Comparison of ENCODE assay signal across 26 cellular contexts in genomic region chr2:95009009-95009760, GRCh38. TPM values are rescaled to one million over a fixed set of nuclear protein-coding genes. Genes with fewer than 3 reads are reported as not detected.
"Had no signal": no experiment of that assay in that cellular context is flagged by ENCODE, and none has a peak within 500 bp of the region (broad histone marks: within the 10 kb centered on the region; RNA-seq: fewer than 3 reads in every experiment).

No MANE protein-coding gene starts in this region.

- H3K4me3 Mint-ChIP-seq: activated CD8-positive, alpha-beta T cell treated with anti-CD3 and anti-CD28 coated beads for 36 hours; activated naive CD8-positive, alpha-beta T cell treated with anti-CD3 and anti-CD28 coated beads, Interleukin-2, amount 10 ng/mL, durations not matched to agents 7 days and 5 days; activated T-cell treated with anti-CD3 and anti-CD28 coated beads, Interleukin-2, amount 50 U/mL, for 72 hours; T-helper 1 cell treated with Interleukin-12 subunit alpha and Interleukin-12 subunit beta and Interleukin-4 antibody, amounts not matched to agents 30 μg/mL and 1 μg/mL, for 36 hours had no signal

- ATAC-seq: activated CD4-positive, CD25-positive, alpha-beta regulatory T cell treated with anti-CD3 and anti-CD28 coated beads, Interleukin-2, amount 50 U/mL, for 24 hours; activated CD8-positive, alpha-beta T cell treated with anti-CD3 and anti-CD28 coated beads for 36 hours; activated T-cell treated with anti-CD3 and anti-CD28 coated beads, Interleukin-2, amount 50 U/mL, for 72 hours had no signal

- H3K9me3 ChIP-seq: adrenal gland, breast epithelium, Peyer's patch had no signal

- H3K27ac Mint-ChIP-seq: activated CD8-positive, alpha-beta T cell treated with anti-CD3 and anti-CD28 coated beads for 36 hours; activated naive CD8-positive, alpha-beta T cell treated with anti-CD3 and anti-CD28 coated beads, Interleukin-2, amount 10 ng/mL, durations not matched to agents 7 days and 5 days; activated T-cell treated with anti-CD3 and anti-CD28 coated beads, Interleukin-2, amount 50 U/mL, for 72 hours; activated T-helper 2 cell treated with anti-CD3 and anti-CD28 coated beads, Interferon-gamma antibody, Interleukin-2, Interleukin-4, amounts not matched to agents 10 μg/mL and 5 μg/mL and 100 μg/mL, durations not matched to agents 14 hours and 24 hours and 36 hours; T-helper 1 cell treated with Interleukin-12 subunit alpha and Interleukin-12 subunit beta and Interleukin-4 antibody, amounts not matched to agents 30 μg/mL and 1 μg/mL, for 36 hours had no signal

- H3K36me3 ChIP-seq: adrenal gland, breast epithelium, Peyer's patch had no signal

- H3K9me3 Mint-ChIP-seq: activated CD8-positive, alpha-beta T cell treated with anti-CD3 and anti-CD28 coated beads for 36 hours; activated naive CD8-positive, alpha-beta T cell treated with anti-CD3 and anti-CD28 coated beads, Interleukin-2, amount 10 ng/mL, durations not matched to agents 7 days and 5 days; activated T-cell treated with anti-CD3 and anti-CD28 coated beads, Interleukin-2, amount 50 U/mL, for 72 hours; activated T-helper 2 cell treated with anti-CD3 and anti-CD28 coated beads, Interferon-gamma antibody, Interleukin-2, Interleukin-4, amounts not matched to agents 10 μg/mL and 5 μg/mL and 100 μg/mL, durations not matched to agents 14 hours and 24 hours and 36 hours; T-helper 1 cell treated with Interleukin-12 subunit alpha and Interleukin-12 subunit beta and Interleukin-4 antibody, amounts not matched to agents 30 μg/mL and 1 μg/mL, for 36 hours had no signal

- H3K4me1 ChIP-seq: adrenal gland, breast epithelium, Peyer's patch had no signal

- H3K4me3 ChIP-seq: adrenal gland, breast epithelium, Peyer's patch had no signal

- DNase-seq: activated CD4-positive, alpha-beta T cell treated with anti-CD3 and anti-CD28 coated beads for 4 hours; activated CD8-positive, alpha-beta memory T cell treated with anti-CD3 and anti-CD28 coated beads, Interleukin-2, amount 50 U/mL, for 4 hours; activated CD8-positive, alpha-beta T cell treated with anti-CD3 and anti-CD28 coated beads for 36 hours; activated naive CD4-positive, alpha-beta T cell treated with anti-CD3 and anti-CD28 coated beads, Interleukin-2, amount 50 U/mL, for 16 hours; activated naive CD8-positive, alpha-beta T cell treated with anti-CD3 and anti-CD28 coated beads, Interleukin-2, amount 10 ng/mL, durations not matched to agents 7 days and 5 days; activated T-cell treated with anti-CD3 and anti-CD28 coated beads, Interleukin-2, amount 50 U/mL, for 72 hours; adrenal gland; anterior cingulate cortex; central memory CD4-positive, alpha-beta T cell; KBM-7; NCI-H1048; NCI-H146; NCI-H187 treated with DMSO at 0.1 percent for 48 hours; NCI-H2171 treated with DMSO at 0.1 percent for 48 hours; NCI-H345; NCI-H510A treated with DMSO at 0.1 percent for 48 hours; NCI-H69; NK-92 treated with Interleukin-12 subunit alpha and Interleukin-12 subunit beta, amount 100 ng/mL, for 24 hours; SHP77 treated with DMSO at 0.1 percent for 48 hours had no signal

- H3K27me3 ChIP-seq: adrenal gland, breast epithelium, Peyer's patch had no signal

- H3K36me3 Mint-ChIP-seq: activated naive CD8-positive, alpha-beta T cell treated with anti-CD3 and anti-CD28 coated beads, Interleukin-2, amount 10 ng/mL, durations not matched to agents 7 days and 5 days had no signal

- H3K27ac ChIP-seq: adrenal gland, breast epithelium, Peyer's patch had no signal

RNA-seq across cellular contexts. Expression of gene MAL, which starts 16.3 kb away (rescaled TPM):
- total RNA-seq: LHCN-M2, SK-MEL-5 had no signal
